Comparison of ENCODE assay signal across 11 cellular contexts in the genomic region with DNA sequence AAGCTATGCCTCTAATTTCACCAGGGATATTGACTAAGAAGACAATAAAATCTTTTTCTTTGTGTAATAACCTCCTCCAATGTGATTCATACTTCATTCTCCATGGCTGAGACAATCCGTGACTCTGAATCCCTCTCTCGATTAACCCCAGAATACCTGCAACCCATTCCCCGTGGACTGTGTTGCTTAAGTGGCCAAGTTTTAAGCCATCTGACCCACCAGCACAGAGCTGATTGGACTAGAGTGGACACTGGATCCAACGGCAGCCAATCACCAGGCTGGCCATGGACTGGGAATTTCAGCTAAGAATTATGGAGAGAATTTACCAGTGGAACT. TPM values are rescaled to one million over a fixed set of nuclear protein-coding genes. Genes with fewer than 3 reads are reported as not detected.
DNase-seq lines count a peak whose midpoint lies in the region; FAIRE-seq and TF ChIP-seq lines count a peak whose summit lies in the region.
"Had no signal": no experiment of that assay in that cellular context is flagged by ENCODE, and none has a peak within 500 bp of the region (broad histone marks: within the 10 kb centered on the region; RNA-seq: fewer than 3 reads in every experiment).

No MANE protein-coding gene starts in this region.

- POLR2A ChIA-PET in AG04450 (lab: Yijun Ruan, JAX) (interaction anchor here (0.8 to 2.7 kb wide), 7 partner anchors 9 to 125 kb away, joined by 3 to 7 read pairs (median 4); partner anchors contain the start of gene CLTA), endothelial cell of umbilical vein (lab: Charles Lee) (interaction anchor here (1.6 to 1.7 kb wide), 2 partner anchors 27 to 61 kb away, joined by 4 read pairs; partner anchors contain the start of gene CLTA)

- H3K36me3 ChIP-seq in endothelial cell of umbilical vein (ENCODE audit: control insufficient read depth in 2 of 2, extremely low read depth in 1 of 2, insufficient read depth in 2 of 2, low read length in 2 of 2) (no peaks in the 10 kb centered on the region), neural progenitor cell (no peaks in the 10 kb centered on the region)

- peaks cover 35% of the 10 kb centered on the region for H3K4me1 Mint-ChIP-seq in neural progenitor cell

- TF ChIP-seq CTCF in AG04450 (IDR thresholded peaks at IDR 0.05; ENCODE audit: low read depth, low read length), result no peak
- TF ChIP-seq CTCF in endothelial cell of umbilical vein (IDR thresholded peaks at IDR 0.05; ENCODE audit: extremely low read depth in 1 of 2, insufficient read depth in 1 of 2, low read depth in 1 of 2, low read length in 2 of 2), result no peak
- TF ChIP-seq CTCF in neural progenitor cell (IDR thresholded peaks at IDR 0.05), result no peak

- peak overlapping the region; percentile 84 for H3K27ac ChIP-seq in AG04450 (ENCODE audit: low read depth, low read length)
- peak overlapping the region; percentile 66 for H3K27ac ChIP-seq in endothelial cell of umbilical vein (ENCODE audit: insufficient read depth, low read depth, low read length)
- no peak overlapping the region for H3K27ac ChIP-seq in neural progenitor cell
- H3K27ac ChIP-seq: VCaP had no signal

- H3K4me1 ChIP-seq in endothelial cell of umbilical vein (ENCODE audit: control insufficient read depth, extremely low read depth, insufficient read depth, low read length) (peaks cover 18% of the 10 kb centered on the region), neural progenitor cell (peaks cover 20% of the 10 kb centered on the region)

- peak overlapping the region; percentile 93 for H3K27ac Mint-ChIP-seq in neural progenitor cell
- H3K27ac Mint-ChIP-seq: activated naive CD8-positive, alpha-beta T cell treated with anti-CD3 and anti-CD28 coated beads, Interleukin-2, amount 50 U/mL, for 24 hours had no signal

- H3K27me3 Mint-ChIP-seq in neural progenitor cell (ENCODE audit: insufficient read depth, low read depth), result peaks cover 17% of the 10 kb centered on the region
- H3K27me3 Mint-ChIP-seq: activated naive CD8-positive, alpha-beta T cell treated with anti-CD3 and anti-CD28 coated beads, Interleukin-2, amount 50 U/mL, for 24 hours had no signal

- H3K9me3 Mint-ChIP-seq in neural progenitor cell, result no peaks in the 10 kb centered on the region
- H3K9me3 Mint-ChIP-seq: activated naive CD8-positive, alpha-beta T cell treated with anti-CD3 and anti-CD28 coated beads, Interleukin-2, amount 50 U/mL, for 24 hours had no signal

- H3K4me2 ChIP-seq in endothelial cell of umbilical vein (ENCODE audit: insufficient read depth, low read length) (no peak overlapping the region), neural progenitor cell (no peak overlapping the region)

- dilution Hi-C loops in endothelial cell of umbilical vein (cut with MboI; ENCODE audit: extremely low pct_ligation_motif_present, low sequenced_read_pairs), result no loop called here

- no peak for DNase-seq in AG04450 (ENCODE audit: low read depth, low spot score)
- peak; percentile 29 for DNase-seq in NCI-H226
- DNase-seq in endothelial cell of umbilical vein (ENCODE audit: low read depth, low spot score), result no peak
- DNase-seq in neural progenitor cell (ENCODE audit: low spot score), result no peak
- no peak for DNase-seq in cerebellar nuclear complex (lab: John Stamatoyannopoulos, UW)
- DNase-seq in SHP77 (lab: John Stamatoyannopoulos, UW), result no peak
- no peak for DNase-seq in effector CD8-positive, alpha-beta T cell (lab: John Stamatoyannopoulos, UW)
- DNase-seq in NCI-H1436 treated with DMSO at 0.1 percent for 48 hours (lab: John Stamatoyannopoulos, UW), result no peak
- DNase-seq: activated naive CD8-positive, alpha-beta T cell treated with anti-CD3 and anti-CD28 coated beads, Interleukin-2, amount 50 U/mL, for 24 hours had no signal

- intact Hi-C loops in endothelial cell of umbilical vein (cut with micrococcal nuclease), result loop anchor here (1.0 to 2.0 kb wide), 2 partner anchors 10 to 15 kb away; no protein-coding TSS in a partner anchor

- H3K27me3 ChIP-seq in AG04450 (ENCODE audit: control insufficient read depth, insufficient read depth, low read length) (no peaks in the 10 kb centered on the region), endothelial cell of umbilical vein (ENCODE audit: control insufficient read depth in 2 of 2, insufficient read depth in 2 of 2, low read length in 2 of 2) (no peaks in the 10 kb centered on the region), neural progenitor cell (no peaks in the 10 kb centered on the region)

- H2AFZ ChIP-seq in endothelial cell of umbilical vein (ENCODE audit: low read depth, low read length), result peak overlapping the region; percentile 67
- H2AFZ ChIP-seq in neural progenitor cell (replicated peaks), result no peak overlapping the region

- H3K9ac ChIP-seq in endothelial cell of umbilical vein (replicated peaks; ENCODE audit: extremely low read depth, insufficient read depth, low read length) (no peak overlapping the region), neural progenitor cell (no peak overlapping the region)

- peak overlapping the region; percentile 63 for H3K4me3 Mint-ChIP-seq in neural progenitor cell
- H3K4me3 Mint-ChIP-seq: activated naive CD8-positive, alpha-beta T cell treated with anti-CD3 and anti-CD28 coated beads, Interleukin-2, amount 50 U/mL, for 24 hours had no signal

- no peak for FAIRE-seq in endothelial cell of umbilical vein (lab: Jason Lieb, UNC)
- FAIRE-seq: H54 had no signal

- CTCF ChIA-PET in AG04450 (lab: Charles Lee), result interaction anchor here (0.9 to 3.3 kb wide), 8 partner anchors 15 to 218 kb away, joined by 4 to 18 read pairs (median 6); partner anchors contain the start of gene CLTA
- CTCF ChIA-PET in endothelial cell of umbilical vein (lab: Charles Lee), result interaction anchor here (0.7 to 8.4 kb wide), 14 partner anchors 9 to 218 kb away, joined by 3 to 189 read pairs (median 6); partner anchors contain the start of genes CLTA and GLIPR2

- peaks cover 30% of the 10 kb centered on the region for H3F3A ChIP-seq in neural progenitor cell (ENCODE audit: low read depth)

- H3K4me3 ChIP-seq in AG04450 (ENCODE audit: low read depth, low read length) (no peak overlapping the region), endothelial cell of umbilical vein (replicated peaks in 1 of 3; ENCODE audit: insufficient read depth in 1 of 3, low read depth in 1 of 3, low read length in 3 of 3) (no peak overlapping the region), neural progenitor cell (no peak overlapping the region)

- peaks cover 3% of the 10 kb centered on the region for H3K36me3 Mint-ChIP-seq in neural progenitor cell

- no peaks in the 10 kb centered on the region; the same call in 1 of the 2 replicates for H3K9me3 ChIP-seq in AG04450 (ENCODE audit: control insufficient read depth, insufficient read depth, low read length)
- no peaks in the 10 kb centered on the region for H3K9me3 ChIP-seq in endothelial cell of umbilical vein (replicated peaks; ENCODE audit: control insufficient read depth, insufficient read depth, low read length)
- no peaks in the 10 kb centered on the region for H3K9me3 ChIP-seq in neural progenitor cell (ENCODE audit: low read depth)

- no TSS peak for BruUV-seq in endothelial cell of umbilical vein (replicated peaks; lab: Mats Ljungman, UMichigan)

- H3K79me2 ChIP-seq in endothelial cell of umbilical vein (ENCODE audit: control insufficient read depth, insufficient read depth, low read length) (no peaks in the 10 kb centered on the region), neural progenitor cell (ENCODE audit: low read depth) (no peaks in the 10 kb centered on the region)

- H4K20me1 ChIP-seq in endothelial cell of umbilical vein (replicated peaks; ENCODE audit: control insufficient read depth, extremely low read depth, insufficient read depth, low read length), result no peaks in the 10 kb centered on the region
- H4K20me1 ChIP-seq in neural progenitor cell (ENCODE audit: low read depth), result no peaks in the 10 kb centered on the region

- H3K9me1 ChIP-seq in endothelial cell of umbilical vein (replicated peaks; ENCODE audit: control insufficient read depth, extremely low read depth, insufficient read depth, low read length), result no peaks in the 10 kb centered on the region

- TF ChIP-seq POLR2A in endothelial cell of umbilical vein (IDR thresholded peaks at IDR 0.05; ENCODE audit: low read depth, low read length), result no peak

RNA-seq across cellular contexts. Expression of gene CCIN, which starts 5.4 kb away (rescaled TPM):
- polyA plus RNA-seq in AG04450 (2011; rRNA removed) (0.48 and 0.71 TPM in 2 replicates), endothelial cell of umbilical vein (1.1 and 1.2 TPM in 2 replicates)
- polyA minus RNA-seq in AG04450 (2011; rRNA and poly(A)+ RNA removed), result 0.69 and 0.87 TPM in 2 replicates
- total RNA-seq in endothelial cell of umbilical vein (0.22 and 0.44 TPM in 2 replicates), neural progenitor cell (ENCODE audit: low replicate concordance) (not detected in 2 replicates)
- polyA plus RNA-seq in endothelial cell of umbilical vein (2011; cell fraction: cytosol; rRNA removed), result 0.63 and 0.66 TPM in 2 replicates
- polyA plus RNA-seq in endothelial cell of umbilical vein (2011; cell fraction: nucleus; rRNA removed), result 0.84 and 1.1 TPM in 2 replicates
- 1.2 TPM in 2 replicates for polyA plus RNA-seq in endothelial cell of umbilical vein (2012)
- 0.53 and 2.5 TPM in 2 replicates for polyA minus RNA-seq in endothelial cell of umbilical vein
- polyA minus RNA-seq in endothelial cell of umbilical vein (2011; cell fraction: cytosol; rRNA and poly(A)+ RNA removed), result not detected
- polyA minus RNA-seq in endothelial cell of umbilical vein (2011; cell fraction: nucleus; rRNA and poly(A)+ RNA removed), result 0.87 and 1.1 TPM in 2 replicates

RNA-seq across cellular contexts. Expression of gene CLTA, which starts 26.9 kb away (rescaled TPM):
- 314 and 364 TPM in 2 replicates for polyA plus RNA-seq in AG04450 (2011; rRNA removed)
- 113 and 118 TPM in 2 replicates for polyA minus RNA-seq in AG04450 (2011; rRNA and poly(A)+ RNA removed)
- total RNA-seq in endothelial cell of umbilical vein, result 281 and 317 TPM in 2 replicates
- polyA plus RNA-seq in endothelial cell of umbilical vein, result 212 and 229 TPM in 2 replicates
- 351 and 388 TPM in 2 replicates for polyA plus RNA-seq in endothelial cell of umbilical vein (2011; cell fraction: cytosol; rRNA removed)
- 135 and 162 TPM in 2 replicates for polyA plus RNA-seq in endothelial cell of umbilical vein (2011; cell fraction: nucleus; rRNA removed)
- 355 and 368 TPM in 2 replicates for polyA plus RNA-seq in endothelial cell of umbilical vein (2012)
- 98.2 and 102 TPM in 2 replicates for polyA minus RNA-seq in endothelial cell of umbilical vein
- polyA minus RNA-seq in endothelial cell of umbilical vein (2011; cell fraction: cytosol; rRNA and poly(A)+ RNA removed), result 94.4 TPM
- polyA minus RNA-seq in endothelial cell of umbilical vein (2011; cell fraction: nucleus; rRNA and poly(A)+ RNA removed), result 23.4 and 37.0 TPM in 2 replicates
- 199 and 203 TPM in 2 replicates for total RNA-seq in neural progenitor cell (ENCODE audit: low replicate concordance)

RNA-seq across cellular contexts. Expression of gene GLIPR2, which starts 27.3 kb away (rescaled TPM):
- polyA plus RNA-seq in AG04450 (2011; rRNA removed), result 108 and 115 TPM in 2 replicates
- polyA minus RNA-seq in AG04450 (2011; rRNA and poly(A)+ RNA removed), result 66.4 and 70.8 TPM in 2 replicates
- 20.0 and 22.0 TPM in 2 replicates for total RNA-seq in endothelial cell of umbilical vein
- 42.4 and 42.5 TPM in 2 replicates for polyA plus RNA-seq in endothelial cell of umbilical vein
- polyA plus RNA-seq in endothelial cell of umbilical vein (2011; cell fraction: cytosol; rRNA removed), result 42.7 and 51.4 TPM in 2 replicates
- 22.7 and 24.5 TPM in 2 replicates for polyA plus RNA-seq in endothelial cell of umbilical vein (2011; cell fraction: nucleus; rRNA removed)
- 47.6 and 56.2 TPM in 2 replicates for polyA plus RNA-seq in endothelial cell of umbilical vein (2012)
- 45.7 and 51.9 TPM in 2 replicates for polyA minus RNA-seq in endothelial cell of umbilical vein
- not detected for polyA minus RNA-seq in endothelial cell of umbilical vein (2011; cell fraction: cytosol; rRNA and poly(A)+ RNA removed)
- polyA minus RNA-seq in endothelial cell of umbilical vein (2011; cell fraction: nucleus; rRNA and poly(A)+ RNA removed), result 6.8 and 7.0 TPM in 2 replicates
- total RNA-seq in neural progenitor cell (ENCODE audit: low replicate concordance), result 12.4 and 17.4 TPM in 2 replicates
